ENCODE assay signal across 14 cellular contexts in genomic region chr20:10940941-10941340, GRCh38.
DNase-seq lines count a peak whose midpoint lies in the region; ATAC-seq and TF ChIP-seq lines count a peak whose summit lies in the region.
"Had no signal": no experiment of that assay in that cellular context is flagged by ENCODE, and none has a peak within 500 bp of the region (broad histone marks: within the 10 kb centered on the region; RNA-seq: fewer than 3 reads in every experiment).

No MANE protein-coding gene starts in this region.

- no peak overlapping the region for H3K4me3 ChIP-seq in OCI-LY7 (ENCODE audit: low read depth, low read length, poor library complexity, severe bottlenecking)
- no peak overlapping the region for H3K4me3 ChIP-seq in H7 (ENCODE audit: insufficient read depth, low read depth, low read length)
- H3K4me3 ChIP-seq: colonic mucosa, spleen had no signal

- H3K79me2 ChIP-seq in OCI-LY7 (ENCODE audit: insufficient read depth, low read depth, low read length): no peaks in the 10 kb centered on the region

- no peak overlapping the region for H3K27ac ChIP-seq in OCI-LY7 (ENCODE audit: low read depth, low read length, poor library complexity, severe bottlenecking)
- H3K27ac ChIP-seq: colonic mucosa, spleen had no signal

- no peaks in the 10 kb centered on the region for H3K27me3 ChIP-seq in H7 (ENCODE audit: control insufficient read depth, insufficient read depth, low read length)
- H3K27me3 ChIP-seq: colonic mucosa, spleen had no signal

- H3K4me1 ChIP-seq in OCI-LY7 (ENCODE audit: insufficient read depth, low read length, poor library complexity, severe bottlenecking): no peaks in the 10 kb centered on the region
- H3K4me1 ChIP-seq: colonic mucosa had no signal

- H2AFZ ChIP-seq in OCI-LY7 (ENCODE audit: low read length): no peak overlapping the region

- intact Hi-C loops in OCI-LY7 (cut with micrococcal nuclease; ENCODE audit: unreplicated experiment): no loop called here

- no peaks in the 10 kb centered on the region for H4K20me1 ChIP-seq in OCI-LY7 (ENCODE audit: insufficient read depth, low read length)

- H3K4me2 ChIP-seq in OCI-LY7 (ENCODE audit: low read length): no peak overlapping the region

- no peaks in the 10 kb centered on the region for H3K9me2 ChIP-seq in OCI-LY7 (ENCODE audit: insufficient read depth, low read length)

- DNase-seq in GM13977 (ENCODE audit: low spot score) (peak; percentile 33), OCI-LY7 (ENCODE audit: low spot score) (no peak), H7 (no peak), DMS 273 treated with DMSO at 0.1 percent for 48 hours (lab: John Stamatoyannopoulos, UW) (no peak)
- no peak for DNase-seq in stimulated activated naive CD4-positive, alpha-beta T cell (lab: John Stamatoyannopoulos, UW)
- DNase-seq: activated CD8-positive, alpha-beta T cell treated with anti-CD3 and anti-CD28 coated beads, Interleukin-2, amount 10 ng/mL, durations not matched to agents 7 days and 5 days; colonic mucosa; HFFc6; islet precursor cell; naive thymus-derived CD8-positive, alpha-beta T cell; spleen had no signal

- no peaks in the 10 kb centered on the region for H3K36me3 ChIP-seq in OCI-LY7 (ENCODE audit: insufficient read depth, low read length)
- no peaks in the 10 kb centered on the region for H3K36me3 ChIP-seq in H7 (replicated peaks; ENCODE audit: control insufficient read depth, insufficient read depth, low read length)
- H3K36me3 ChIP-seq: colonic mucosa, spleen had no signal

- TF ChIP-seq CTCF in GM13977 (IDR thresholded peaks at IDR 0.05; ENCODE audit: extremely low read depth, insufficient read depth, missing control alignments): no peak
- no peak for TF ChIP-seq CTCF in OCI-LY7 (conservative IDR thresholded peaks at IDR 0.05; ENCODE audit: low read length)

- CTCF ChIA-PET in OCI-LY7 (lab: Charles Lee; ENCODE audit: unreplicated experiment): no interaction called here

- peak; percentile 98 for ATAC-seq in GM19397 (IDR thresholded peaks at IDR 0.05; ENCODE audit: unreplicated experiment)
- peak; percentile 95 for ATAC-seq in HG02763 (IDR thresholded peaks at IDR 0.05; ENCODE audit: unreplicated experiment)
- peak; percentile 96 for ATAC-seq in HG03439 (IDR thresholded peaks at IDR 0.05; ENCODE audit: unreplicated experiment)
- ATAC-seq: activated CD8-positive, alpha-beta T cell treated with anti-CD3 and anti-CD28 coated beads, Interleukin-2, amount 10 ng/mL, durations not matched to agents 7 days and 5 days; naive thymus-derived CD8-positive, alpha-beta T cell had no signal

- BruUV-seq in OCI-LY7 (replicated peaks; lab: Mats Ljungman, UMichigan): no TSS peak

- in situ Hi-C loops in GM13977 (cut with MboI; ENCODE audit: low pct_unique_long_range_greater_than_20kb, low sequenced_read_pairs, unreplicated experiment): no loop called here

- no peaks in the 10 kb centered on the region for H3K9me3 ChIP-seq in OCI-LY7 (ENCODE audit: low read length)
- H3K9me3 ChIP-seq: colonic mucosa, spleen had no signal

- POLR2A ChIA-PET in OCI-LY7 (lab: Charles Lee): no interaction called here
